ENCODE assay signal across 22 cellular contexts in the genomic region with DNA sequence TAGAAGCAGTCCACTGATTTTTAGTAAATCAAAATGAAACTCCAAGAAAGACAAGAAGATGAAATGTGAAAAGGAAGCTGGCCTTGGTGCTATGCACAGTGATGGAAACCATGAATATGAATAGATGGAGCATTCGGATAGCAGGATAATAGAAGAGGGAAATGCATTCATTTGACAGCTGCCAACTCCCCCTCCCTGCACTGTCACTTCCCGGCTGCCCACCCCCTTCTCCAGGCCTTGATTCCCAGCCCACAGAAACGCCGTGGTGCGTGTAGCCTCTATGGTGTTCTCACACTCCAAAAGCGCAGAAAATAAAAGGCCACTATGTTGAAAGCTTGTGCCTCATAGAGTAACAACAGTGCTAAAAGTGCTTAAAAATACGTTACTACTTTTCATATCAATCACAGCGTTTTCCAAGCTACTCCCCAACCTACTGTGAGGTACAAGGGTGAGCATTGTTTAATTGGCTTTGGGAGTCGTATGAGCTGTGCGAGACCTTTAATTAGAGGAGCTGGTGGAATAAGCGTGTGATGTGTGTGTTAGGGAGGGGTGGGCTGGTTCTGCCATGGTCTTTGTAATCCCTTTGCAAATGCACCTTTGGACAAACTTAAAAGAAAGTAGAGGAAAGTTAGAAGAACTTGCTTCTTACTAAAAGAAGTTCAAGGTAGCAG. TPM values are rescaled to one million over a fixed set of nuclear protein-coding genes. Genes with fewer than 3 reads are reported as not detected.
A peak's percentile ranks its signal among the peaks of the same experiment; 100 is the strongest.
DNase-seq lines count a peak whose midpoint lies in the region; ATAC-seq and TF ChIP-seq lines count a peak whose summit lies in the region.
"Had no signal": no experiment of that assay in that cellular context is flagged by ENCODE, and none has a peak within 500 bp of the region (broad histone marks: within the 10 kb centered on the region; RNA-seq: fewer than 3 reads in every experiment).

No MANE protein-coding gene starts in this region.

- no peaks in the 10 kb centered on the region for H3K27me3 Mint-ChIP-seq in nephron progenitor cell (ENCODE audit: low read depth, poor library complexity)
- no peaks in the 10 kb centered on the region for H3K27me3 Mint-ChIP-seq in T-helper 2 cell treated with Interferon-gamma antibody and Interleukin-4, amounts not matched to agents 5 μg/mL and 100 μg/mL, for 36 hours (ENCODE audit: low read depth)
- H3K27me3 Mint-ChIP-seq: activated CD4-positive, alpha-beta T cell treated with anti-CD3 and anti-CD28 coated beads, Interleukin-2, amount 10 ng/mL, durations not matched to agents 7 days and 5 days had no signal

- no peak for TF ChIP-seq POLR2A in prostate gland (IDR thresholded peaks at IDR 0.05)

- H3K4me3 Mint-ChIP-seq in nephron progenitor cell: peak overlapping the region; percentile 28
- H3K4me3 Mint-ChIP-seq in T-helper 2 cell treated with Interferon-gamma antibody and Interleukin-4, amounts not matched to agents 5 μg/mL and 100 μg/mL, for 36 hours: no peak overlapping the region
- H3K4me3 Mint-ChIP-seq: activated CD4-positive, alpha-beta T cell treated with anti-CD3 and anti-CD28 coated beads, Interleukin-2, amount 10 ng/mL, durations not matched to agents 7 days and 5 days; activated naive CD4-positive, alpha-beta T cell treated with anti-CD3 and anti-CD28 coated beads, Interleukin-2, amount 10 ng/mL, durations not matched to agents 7 days and 5 days; effector memory CD8-positive, alpha-beta T cell had no signal

- WGBS in prostate gland: 87% methylated on average over 11 of the region's 11 CpGs

- intact Hi-C loops in prostate gland (cut with DNase I): no loop called here

- H3K9me3 Mint-ChIP-seq in nephron progenitor cell: peaks cover 26% of the 10 kb centered on the region
- peaks cover 4% of the 10 kb centered on the region for H3K9me3 Mint-ChIP-seq in T-helper 2 cell treated with Interferon-gamma antibody and Interleukin-4, amounts not matched to agents 5 μg/mL and 100 μg/mL, for 36 hours
- H3K9me3 Mint-ChIP-seq: effector memory CD8-positive, alpha-beta T cell had no signal

- no peaks in the 10 kb centered on the region for H3K9me3 ChIP-seq in prostate gland
- H3K9me3 ChIP-seq: Peyer's patch, tibial artery had no signal

- peak; percentile 17 for DNase-seq in DMS 273 (lab: John Stamatoyannopoulos, UW; ENCODE audit: unreplicated experiment)
- DNase-seq in DMS 273 treated with DMSO at 0.1 percent for 48 hours (lab: John Stamatoyannopoulos, UW): no peak
- peak; percentile 83 for DNase-seq in globus pallidus (ENCODE audit: low spot score)
- peak; percentile 28 for DNase-seq in nephron progenitor cell
- no peak for DNase-seq in DMS53 treated with DMSO at 0.1 percent for 48 hours (lab: John Stamatoyannopoulos, UW; ENCODE audit: unreplicated experiment)
- no peak for DNase-seq in T-helper 2 cell treated with Interferon-gamma antibody and Interleukin-4, amounts not matched to agents 5 μg/mL and 100 μg/mL, for 36 hours (ENCODE audit: low spot score)
- DNase-seq in prostate gland (ENCODE audit: low spot score): no peak
- DNase-seq: activated CD4-positive, alpha-beta T cell treated with anti-CD3 and anti-CD28 coated beads, Interleukin-2, amount 10 ng/mL, durations not matched to agents 7 days and 5 days; activated naive CD4-positive, alpha-beta T cell treated with anti-CD3 and anti-CD28 coated beads, Interleukin-2, amount 10 ng/mL, durations not matched to agents 7 days and 5 days; activated T-cell treated with anti-CD3 and anti-CD28 coated beads, Interleukin-2, amount 50 U/mL, for 1 hour; effector memory CD8-positive, alpha-beta T cell; NCI-H774; Peyer's patch; tibial artery had no signal

- no peak for TF ChIP-seq CTCF in nephron progenitor cell (IDR thresholded peaks at IDR 0.05)
- no peak for TF ChIP-seq CTCF in prostate gland (IDR thresholded peaks at IDR 0.05)

- no peaks in the 10 kb centered on the region for H3K27me3 ChIP-seq in prostate gland (replicated peaks; ENCODE audit: insufficient read depth)
- H3K27me3 ChIP-seq: BLaER1, Peyer's patch, tibial artery had no signal

- no peak overlapping the region for H3K27ac ChIP-seq in prostate gland
- H3K27ac ChIP-seq: 22Rv1, BLaER1, Peyer's patch, tibial artery had no signal

- H3K4me3 ChIP-seq in prostate gland: no peak overlapping the region
- H3K4me3 ChIP-seq: BLaER1, Peyer's patch, skin epidermis, tibial artery had no signal

- H3K36me3 ChIP-seq in prostate gland: no peaks in the 10 kb centered on the region
- H3K36me3 ChIP-seq: Peyer's patch, tibial artery had no signal

- peak overlapping the region; percentile 16 for H3K27ac Mint-ChIP-seq in nephron progenitor cell
- H3K27ac Mint-ChIP-seq in T-helper 2 cell treated with Interferon-gamma antibody and Interleukin-4, amounts not matched to agents 5 μg/mL and 100 μg/mL, for 36 hours: no peak overlapping the region
- H3K27ac Mint-ChIP-seq: activated CD4-positive, alpha-beta T cell treated with anti-CD3 and anti-CD28 coated beads, Interleukin-2, amount 10 ng/mL, durations not matched to agents 7 days and 5 days; activated naive CD4-positive, alpha-beta T cell treated with anti-CD3 and anti-CD28 coated beads, Interleukin-2, amount 10 ng/mL, durations not matched to agents 7 days and 5 days; effector memory CD8-positive, alpha-beta T cell had no signal

- ATAC-seq in HG03159 (IDR thresholded peaks at IDR 0.05; ENCODE audit: unreplicated experiment): no peak
- ATAC-seq: effector memory CD8-positive, alpha-beta T cell; SK-N-SH treated with all-trans-retinoic acid at 6 μM for 48 hours had no signal

- peaks cover 26% of the 10 kb centered on the region for H3K36me3 Mint-ChIP-seq in nephron progenitor cell (ENCODE audit: low read depth)
- no peaks in the 10 kb centered on the region for H3K36me3 Mint-ChIP-seq in T-helper 2 cell treated with Interferon-gamma antibody and Interleukin-4, amounts not matched to agents 5 μg/mL and 100 μg/mL, for 36 hours (ENCODE audit: low read depth)
- H3K36me3 Mint-ChIP-seq: activated naive CD4-positive, alpha-beta T cell treated with anti-CD3 and anti-CD28 coated beads, Interleukin-2, amount 10 ng/mL, durations not matched to agents 7 days and 5 days had no signal

- H3K4me1 ChIP-seq in prostate gland (replicated peaks): no peaks in the 10 kb centered on the region
- H3K4me1 ChIP-seq: BLaER1, Peyer's patch had no signal

- H3K4me1 Mint-ChIP-seq in nephron progenitor cell: peaks cover 38% of the 10 kb centered on the region
- peaks cover 10% of the 10 kb centered on the region for H3K4me1 Mint-ChIP-seq in T-helper 2 cell treated with Interferon-gamma antibody and Interleukin-4, amounts not matched to agents 5 μg/mL and 100 μg/mL, for 36 hours (ENCODE audit: low read depth)

RNA-seq across cellular contexts. Expression of a gene that starts 26.1 kb away (rescaled TPM):
- total RNA-seq in prostate gland: not detected
- total RNA-seq: activated CD4-positive, alpha-beta T cell treated with anti-CD3 and anti-CD28 coated beads, Interleukin-2, amount 10 ng/mL, durations not matched to agents 7 days and 5 days; bronchial epithelial cell; lung microvascular endothelial cell; osteocyte; Peyer's patch had no signal

RNA-seq across cellular contexts. Expression of a gene that starts 31.6 kb away (rescaled TPM):
- total RNA-seq in prostate gland: 10 to 100 TPM in 1 of 2 donors, 1 to 10 TPM in 1; 3.1 to 17.8 TPM

Comparison
In these comparisons a context has a peak if more than half of its experiments do, and no peak if none do; other contexts are left out.
1. DNase-seq: peak in DMS 273 (single experiment), globus pallidus (single experiment) and nephron progenitor cell (single experiment); none in DMS 273 treated with DMSO at 0.1 percent for 48 hours (single experiment), DMS53 treated with DMSO at 0.1 percent for 48 hours (single experiment), T-helper 2 cell treated with Interferon-gamma antibody and Interleukin-4, amounts not matched to agents 5 μg/mL and 100 μg/mL, for 36 hours (single experiment) and prostate gland (single experiment).